25 cellular contexts compared by ENCODE assay signal in the genomic region with DNA sequence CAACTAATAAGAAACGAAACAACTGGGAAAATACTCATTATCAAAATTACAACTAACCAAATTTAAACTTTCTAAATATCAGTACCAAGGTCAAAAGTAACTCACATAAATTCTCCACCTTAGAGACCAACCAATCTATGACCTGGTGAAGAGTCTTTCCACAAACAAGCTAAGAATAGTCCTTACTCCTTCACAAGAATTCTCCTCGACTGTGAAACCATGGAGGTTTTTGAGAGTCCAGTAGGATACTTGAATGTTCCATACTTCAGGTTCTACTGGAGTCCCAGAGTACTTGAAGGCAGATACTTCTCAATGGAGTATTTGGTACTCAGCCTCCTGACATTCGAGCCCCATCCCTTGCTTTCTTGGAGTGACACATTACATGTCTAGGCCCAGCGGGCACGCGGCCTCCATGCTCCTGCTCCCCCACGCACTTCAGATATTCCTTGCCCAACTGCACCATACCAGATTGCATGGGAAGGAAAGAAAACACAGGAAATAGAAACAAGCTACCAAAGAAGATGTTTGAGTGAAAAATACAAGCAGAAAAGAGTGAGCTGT.
DNase-seq lines count a peak whose midpoint lies in the region; ATAC-seq, FAIRE-seq and TF ChIP-seq lines count a peak whose summit lies in the region.
"Had no signal": no experiment of that assay in that cellular context is flagged by ENCODE, and none has a peak within 500 bp of the region (broad histone marks: within the 10 kb centered on the region; RNA-seq: fewer than 3 reads in every experiment).

No MANE protein-coding gene starts in this region.

- H3K27ac ChIP-seq in kidney (ENCODE audit: low read depth in 2 of 2, low read length in 2 of 2) (peak overlapping the region; percentile 16 to 54), parathyroid adenoma (peak overlapping the region; percentile 44), HepG2 (ENCODE audit: extremely low read length, insufficient read depth, low read length) (no peak overlapping the region)
- H3K27ac ChIP-seq: BLaER1 treated with 17β-estradiol and CSF1 and Interleukin-3, amounts not matched to agents 10 nM and 100 nM; HL-60; SK-N-MC had no signal

- intact Hi-C loops in kidney (cut with DNase I), result no loop called here
- intact Hi-C loops in HepG2 (cut with micrococcal nuclease; ENCODE audit: unreplicated experiment), result no loop called here

- H2AFZ ChIP-seq in parathyroid adenoma (no peak overlapping the region), HepG2 (ENCODE audit: low read length) (no peak overlapping the region)
- H2AFZ ChIP-seq: GM23338 had no signal

- H3K79me2 ChIP-seq in parathyroid adenoma, result no peaks in the 10 kb centered on the region
- H3K79me2 ChIP-seq in HepG2 (ENCODE audit: insufficient read depth, low read length), result no peaks in the 10 kb centered on the region

- TF ChIP-seq EP300 in HepG2 (IDR thresholded peaks at IDR 0.05; ENCODE audit: low read depth in 2 of 2, low read length in 2 of 2) (no peak), HepG2 (CRISPR knock-in tag; IDR thresholded peaks at IDR 0.05; ENCODE audit: borderline replicate concordance) (no peak)

- TF ChIP-seq POLR2A in HepG2 (IDR thresholded peaks at IDR 0.05; ENCODE audit: insufficient read depth in 1 of 2, low read depth in 2 of 2, low read length in 2 of 2), result no peak

- peak overlapping the region; percentile 29; the same call in 1 of the 2 replicates for H3K4me3 ChIP-seq in LNCaP clone FGC (ENCODE audit: low read depth, low read length)
- no peak overlapping the region for H3K4me3 ChIP-seq in kidney (ENCODE audit: low read length in 2 of 2)
- no peak overlapping the region for H3K4me3 ChIP-seq in parathyroid adenoma (ENCODE audit: low read depth, low read length)
- no peak overlapping the region for H3K4me3 ChIP-seq in HepG2 (replicated peaks in 1 of 3; ENCODE audit: insufficient read depth in 1 of 3, low read depth in 2 of 3, low read length in 3 of 3)
- H3K4me3 ChIP-seq: BLaER1 treated with 17β-estradiol and CSF1 and Interleukin-3, amounts not matched to agents 10 nM and 100 nM; GM23338; HAP-1; SK-N-MC had no signal

- H3K9ac ChIP-seq in kidney (ENCODE audit: low read length in 2 of 2), result no peak overlapping the region
- no peak overlapping the region for H3K9ac ChIP-seq in parathyroid adenoma
- no peak overlapping the region for H3K9ac ChIP-seq in HepG2 (ENCODE audit: insufficient read depth, low read depth, low read length)
- H3K9ac ChIP-seq: BLaER1 treated with 17β-estradiol and CSF1 and Interleukin-3, amounts not matched to agents 10 nM and 100 nM had no signal

- H3K4me1 ChIP-seq in kidney (ENCODE audit: control insufficient read depth in 1 of 2, insufficient read depth in 1 of 2, low read depth in 1 of 2, low read length in 2 of 2) (peaks cover 3 to 12% of the 10 kb centered on the region in 2 donors), parathyroid adenoma (peaks cover 7% of the 10 kb centered on the region), HepG2 (ENCODE audit: insufficient read depth, low read length) (peaks cover 8% of the 10 kb centered on the region)
- H3K4me1 ChIP-seq: HAP-1 had no signal

- no peak for TF ChIP-seq RAD21 in HepG2 (CRISPR knock-in tag; IDR thresholded peaks at IDR 0.05)

- WGBS in HepG2 (ENCODE audit: low lambda C conversion rate), result 93% methylated on average over 7 of the region's 7 CpGs

- H3K27me3 ChIP-seq in parathyroid adenoma (ENCODE audit: control insufficient read depth, insufficient read depth, low read length) (no peaks in the 10 kb centered on the region), HepG2 (ENCODE audit: control insufficient read depth in 1 of 2, insufficient read depth in 2 of 2, low read length in 2 of 2) (no peaks in the 10 kb centered on the region)
- H3K27me3 ChIP-seq: BLaER1 treated with 17β-estradiol and CSF1 and Interleukin-3, amounts not matched to agents 10 nM and 100 nM had no signal

- no peak for TF ChIP-seq CTCF in LNCaP clone FGC (IDR thresholded peaks at IDR 0.05; ENCODE audit: control insufficient read depth, extremely low read depth, insufficient read depth)
- TF ChIP-seq CTCF in kidney (IDR thresholded peaks at IDR 0.05; ENCODE audit: borderline replicate concordance, extremely low read depth, insufficient read depth), result no peak
- no peak for TF ChIP-seq CTCF in parathyroid adenoma (IDR thresholded peaks at IDR 0.05)
- no peak for TF ChIP-seq CTCF in HepG2 (CRISPR knock-in tag; IDR thresholded peaks at IDR 0.05)

- H3K36me3 ChIP-seq in kidney (ENCODE audit: control insufficient read depth in 1 of 2, insufficient read depth in 2 of 2, low read length in 2 of 2) (no peaks in the 10 kb centered on the region), parathyroid adenoma (ENCODE audit: control insufficient read depth, insufficient read depth, low read length) (no peaks in the 10 kb centered on the region), HepG2 (replicated peaks in 1 of 2; ENCODE audit: control insufficient read depth in 1 of 2, insufficient read depth in 2 of 2, low read length in 2 of 2) (no peaks in the 10 kb centered on the region)
- H3K36me3 ChIP-seq: HAP-1 had no signal

- no peak for DNase-seq in LNCaP clone FGC (ENCODE audit: low read depth)
- no peak for DNase-seq in kidney
- DNase-seq in G401 (ENCODE audit: low spot score), result no peak
- no peak for DNase-seq in ACHN
- no peak for DNase-seq in HepG2 (ENCODE audit: low spot score)
- DNase-seq in HCEC 1CT, result no peak
- DNase-seq: Calu3; CD8-positive, alpha-beta memory T cell; DMS153; GDM1; KG1; NCI-H1105; NCI-H2081; NCI-H446; NCI-H526; PC-3; RPMI8226; SHP77 had no signal

- FAIRE-seq in kidney (lab: Jason Lieb, UNC) (no peak), HepG2 (lab: Jason Lieb, UNC) (no peak)
- FAIRE-seq: GM18507 had no signal

- BruUV-seq in HepG2 (replicated peaks; lab: Mats Ljungman, UMichigan), result no TSS peak

- POLR2A ChIA-PET in HepG2 (lab: Yijun Ruan, JAX), result no interaction called here

- H3K9me3 ChIP-seq in kidney (ENCODE audit: control insufficient read depth in 1 of 2, low read length in 2 of 2), result no peaks in the 10 kb centered on the region
- no peaks in the 10 kb centered on the region for H3K9me3 ChIP-seq in parathyroid adenoma (ENCODE audit: control insufficient read depth, low read length)
- H3K9me3 ChIP-seq in HepG2 (ENCODE audit: low read length), result no peaks in the 10 kb centered on the region
- H3K9me3 ChIP-seq: BLaER1 treated with 17β-estradiol and CSF1 and Interleukin-3, amounts not matched to agents 10 nM and 100 nM; HAP-1 had no signal

- no peaks in the 10 kb centered on the region for H4K20me1 ChIP-seq in HepG2 (ENCODE audit: insufficient read depth, low read length)

- CTCF ChIA-PET in HepG2 (lab: Yijun Ruan, JAX; ENCODE audit: low intra/inter-chr PET ratio, low total read pairs), result no interaction called here

- H3K4me2 ChIP-seq in parathyroid adenoma (ENCODE audit: low read length) (no peak overlapping the region), HepG2 (ENCODE audit: low read depth, low read length) (no peak overlapping the region)
- H3K4me2 ChIP-seq: BLaER1 treated with 17β-estradiol and CSF1 and Interleukin-3, amounts not matched to agents 10 nM and 100 nM; GM23338 had no signal

- in situ Hi-C loops in G401 (cut with HindIII; ENCODE audit: low sequenced_read_pairs), result no loop called here
- in situ Hi-C loops in ACHN (cut with HindIII; ENCODE audit: low pct_ligation_motif_present, low pct_unique_long_range_greater_than_20kb, low sequenced_read_pairs), result no loop called here
- in situ Hi-C loops in HepG2 (cut with HindIII; ENCODE audit: extremely low pct_ligation_motif_present, low pct_unique_long_range_greater_than_20kb), result no loop called here

- ATAC-seq in HepG2, result no peak
- ATAC-seq: GM23338, PC-3 had no signal

TF ChIP-seq in HepG2, 621 proteins besides CTCF, POLR2A, EP300 and RAD21 (continues in another document):
- no peak for TF ChIP-seq ELF4 (CRISPR knock-in tag; IDR thresholded peaks at IDR 0.05; ENCODE audit: borderline replicate concordance)
- TF ChIP-seq ZNF558 (CRISPR knock-in tag; IDR thresholded peaks at IDR 0.05; ENCODE audit: borderline replicate concordance), result no peak
- no peak for TF ChIP-seq RXRB (CRISPR knock-in tag; IDR thresholded peaks at IDR 0.05; ENCODE audit: borderline replicate concordance)
- TF ChIP-seq ZSCAN31 (CRISPR knock-in tag; IDR thresholded peaks at IDR 0.05; ENCODE audit: low read depth), result no peak
- TF ChIP-seq ZNF550 (CRISPR knock-in tag; IDR thresholded peaks at IDR 0.05; ENCODE audit: borderline replicate concordance), result no peak
- no peak for TF ChIP-seq MLLT10 (CRISPR knock-in tag; IDR thresholded peaks at IDR 0.05)
- no peak for TF ChIP-seq ZBTB10 (CRISPR knock-in tag; IDR thresholded peaks at IDR 0.05; ENCODE audit: borderline replicate concordance)
- no peak for TF ChIP-seq FIP1L1 (IDR thresholded peaks at IDR 0.05; ENCODE audit: borderline replicate concordance, insufficient read depth, low read depth, low read length)
- TF ChIP-seq KDM5B (CRISPR knock-in tag; IDR thresholded peaks at IDR 0.05; ENCODE audit: borderline replicate concordance), result no peak
- no peak for TF ChIP-seq PLRG1 (conservative IDR thresholded peaks at IDR 0.05)
- TF ChIP-seq, protein P1, sequence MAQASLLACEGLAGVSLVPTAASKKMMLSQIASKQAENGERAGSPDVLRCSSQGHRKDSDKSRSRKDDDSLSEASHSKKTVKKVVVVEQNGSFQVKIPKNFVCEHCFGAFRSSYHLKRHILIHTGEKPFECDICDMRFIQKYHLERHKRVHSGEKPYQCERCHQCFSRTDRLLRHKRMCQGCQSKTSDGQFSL (CRISPR knock-in tag; IDR thresholded peaks at IDR 0.05), result no peak
- no peak for TF ChIP-seq MEF2D (CRISPR knock-in tag; IDR thresholded peaks at IDR 0.05)
- TF ChIP-seq ZNF577 (CRISPR knock-in tag; IDR thresholded peaks at IDR 0.05; ENCODE audit: borderline replicate concordance, low read depth), result no peak
